Comparison of ENCODE assay signal across 1 cellular context in genomic region chr5:140175367-140176027, GRCh38.
A peak's percentile ranks its signal among the peaks of the same experiment; 100 is the strongest.
TF ChIP-seq lines count a peak whose summit lies in the region.

No MANE protein-coding gene starts in this region.

TF ChIP-seq in K562, 482 proteins besides CTCF, POLR2A, EP300 and RAD21 (continued from another document and continues in another):
- TF ChIP-seq ELK3 (CRISPR knock-in tag; IDR thresholded peaks at IDR 0.05) (no peak), TAF1 (IDR thresholded peaks at IDR 0.05; ENCODE audit: control insufficient read depth, extremely low read depth, insufficient read depth, low read length, severe bottlenecking) (peak; percentile 57), SUPT5H (IDR thresholded peaks at IDR 0.05) (0 out of 2 replicates have a peak, but pooled peaks have one; percentile 7), SIN3A (IDR thresholded peaks at IDR 0.05; ENCODE audit: borderline replicate concordance in 2 of 2, control insufficient read depth in 1 of 2, low read depth in 2 of 2, low read length in 2 of 2) (peak; percentile 15 to 73; a peak in 2 of 4 replicates), SMAD2 (IDR thresholded peaks at IDR 0.05; ENCODE audit: low read depth, low read length) (no peak), VEZF1 (CRISPR knock-in tag; IDR thresholded peaks at IDR 0.05) (peak; percentile 55), ZC3H4 (CRISPR knock-in tag; IDR thresholded peaks at IDR 0.05; ENCODE audit: borderline replicate concordance) (no peak), TGIF2 (CRISPR knock-in tag; IDR thresholded peaks at IDR 0.05) (no peak), ZNF444 (CRISPR knock-in tag; IDR thresholded peaks at IDR 0.05) (no peak), ZNF507 (tag; conservative IDR thresholded peaks at IDR 0.05) (no peak), BRD4 (IDR thresholded peaks at IDR 0.05) (no peak), SPI1 (IDR thresholded peaks at IDR 0.05; ENCODE audit: borderline replicate concordance, low read depth, low read length) (peak; percentile 8; the same call in 1 of the 2 replicates), RBM25 (IDR thresholded peaks at IDR 0.05; ENCODE audit: low read depth, low read length, severe bottlenecking) (no peak), ZNF583 (CRISPR knock-in tag; IDR thresholded peaks at IDR 0.05) (no peak), MECOM (CRISPR knock-in tag; IDR thresholded peaks at IDR 0.05) (no peak), EP400 (IDR thresholded peaks at IDR 0.05) (peak; percentile 51; the same call in 1 of the 2 replicates), BCLAF1 (IDR thresholded peaks at IDR 0.05; ENCODE audit: borderline replicate concordance in 1 of 2, control insufficient read depth in 1 of 2, low read depth in 2 of 2, low read length in 1 of 2) (no peak), MBD2 (IDR thresholded peaks at IDR 0.05; ENCODE audit: borderline replicate concordance, low read depth) (no peak), FOSL1 (tag; conservative IDR thresholded peaks at IDR 0.05) (peak; percentile 8; the same call in 1 of the 2 replicates), NFRKB (IDR thresholded peaks at IDR 0.05; ENCODE audit: low read depth) (peak; percentile 76), MXI1 (IDR thresholded peaks at IDR 0.05; ENCODE audit: low read depth, low read length) (no peak), E2F4 (CRISPR knock-in tag; IDR thresholded peaks at IDR 0.05; ENCODE audit: low read depth) (no peak), RB1 (IDR thresholded peaks at IDR 0.05; ENCODE audit: low read depth) (peak; percentile 38; the same call in 1 of the 2 replicates), ZNF778 (CRISPR knock-in tag; IDR thresholded peaks at IDR 0.05) (no peak), RBFOX2 (IDR thresholded peaks at IDR 0.05; ENCODE audit: low read depth, low read length) (peak; percentile 88), MAFF (IDR thresholded peaks at IDR 0.05; ENCODE audit: low read length) (no peak), SMAD1 (IDR thresholded peaks at IDR 0.05; ENCODE audit: low read depth, low read length, partially characterized antibody) (no peak), CHAMP1 (IDR thresholded peaks at IDR 0.05) (no peak), LEF1 (IDR thresholded peaks at IDR 0.05) (no peak; the same call in 1 of the 2 replicates), NFE2 (IDR thresholded peaks at IDR 0.05; ENCODE audit: low read depth) (no peak), ATF7 (IDR thresholded peaks at IDR 0.05) (no peak), ZNF586 (CRISPR knock-in tag; conservative IDR thresholded peaks at IDR 0.05) (no peak), ETV1 (tag; conservative IDR thresholded peaks at IDR 0.05; ENCODE audit: low read depth) (peak; percentile 98), ZNF253 (CRISPR knock-in tag; conservative IDR thresholded peaks at IDR 0.05) (no peak), HMGN3 (IDR thresholded peaks at IDR 0.05; ENCODE audit: borderline replicate concordance, extremely low read depth, insufficient read length, low read depth, low read length) (peak; percentile 73)
- TF ChIP-seq, protein P1, sequence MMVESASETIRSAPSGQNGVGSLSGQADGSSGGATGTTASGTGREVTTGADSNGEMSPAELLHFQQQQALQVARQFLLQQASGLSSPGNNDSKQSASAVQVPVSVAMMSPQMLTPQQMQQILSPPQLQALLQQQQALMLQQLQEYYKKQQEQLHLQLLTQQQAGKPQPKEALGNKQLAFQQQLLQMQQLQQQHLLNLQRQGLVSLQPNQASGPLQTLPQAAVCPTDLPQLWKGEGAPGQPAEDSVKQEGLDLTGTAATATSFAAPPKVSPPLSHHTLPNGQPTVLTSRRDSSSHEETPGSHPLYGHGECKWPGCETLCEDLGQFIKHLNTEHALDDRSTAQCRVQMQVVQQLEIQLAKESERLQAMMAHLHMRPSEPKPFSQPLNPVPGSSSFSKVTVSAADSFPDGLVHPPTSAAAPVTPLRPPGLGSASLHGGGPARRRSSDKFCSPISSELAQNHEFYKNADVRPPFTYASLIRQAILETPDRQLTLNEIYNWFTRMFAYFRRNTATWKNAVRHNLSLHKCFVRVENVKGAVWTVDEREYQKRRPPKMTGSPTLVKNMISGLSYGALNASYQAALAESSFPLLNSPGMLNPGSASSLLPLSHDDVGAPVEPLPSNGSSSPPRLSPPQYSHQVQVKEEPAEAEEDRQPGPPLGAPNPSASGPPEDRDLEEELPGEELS (CRISPR knock-in tag; IDR thresholded peaks at IDR 0.05; ENCODE audit: borderline replicate concordance), result no peak
- TF ChIP-seq, protein P2, sequence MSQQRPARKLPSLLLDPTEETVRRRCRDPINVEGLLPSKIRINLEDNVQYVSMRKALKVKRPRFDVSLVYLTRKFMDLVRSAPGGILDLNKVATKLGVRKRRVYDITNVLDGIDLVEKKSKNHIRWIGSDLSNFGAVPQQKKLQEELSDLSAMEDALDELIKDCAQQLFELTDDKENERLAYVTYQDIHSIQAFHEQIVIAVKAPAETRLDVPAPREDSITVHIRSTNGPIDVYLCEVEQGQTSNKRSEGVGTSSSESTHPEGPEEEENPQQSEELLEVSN (IDR thresholded peaks at IDR 0.05; ENCODE audit: borderline replicate concordance in 1 of 2, extremely low read depth in 1 of 2, insufficient read depth in 1 of 2, insufficient read length in 1 of 2, low read depth in 1 of 2, low read length in 1 of 2, poor library complexity in 1 of 2, severe bottlenecking in 1 of 2), result no peak
- TF ChIP-seq, protein P3, sequence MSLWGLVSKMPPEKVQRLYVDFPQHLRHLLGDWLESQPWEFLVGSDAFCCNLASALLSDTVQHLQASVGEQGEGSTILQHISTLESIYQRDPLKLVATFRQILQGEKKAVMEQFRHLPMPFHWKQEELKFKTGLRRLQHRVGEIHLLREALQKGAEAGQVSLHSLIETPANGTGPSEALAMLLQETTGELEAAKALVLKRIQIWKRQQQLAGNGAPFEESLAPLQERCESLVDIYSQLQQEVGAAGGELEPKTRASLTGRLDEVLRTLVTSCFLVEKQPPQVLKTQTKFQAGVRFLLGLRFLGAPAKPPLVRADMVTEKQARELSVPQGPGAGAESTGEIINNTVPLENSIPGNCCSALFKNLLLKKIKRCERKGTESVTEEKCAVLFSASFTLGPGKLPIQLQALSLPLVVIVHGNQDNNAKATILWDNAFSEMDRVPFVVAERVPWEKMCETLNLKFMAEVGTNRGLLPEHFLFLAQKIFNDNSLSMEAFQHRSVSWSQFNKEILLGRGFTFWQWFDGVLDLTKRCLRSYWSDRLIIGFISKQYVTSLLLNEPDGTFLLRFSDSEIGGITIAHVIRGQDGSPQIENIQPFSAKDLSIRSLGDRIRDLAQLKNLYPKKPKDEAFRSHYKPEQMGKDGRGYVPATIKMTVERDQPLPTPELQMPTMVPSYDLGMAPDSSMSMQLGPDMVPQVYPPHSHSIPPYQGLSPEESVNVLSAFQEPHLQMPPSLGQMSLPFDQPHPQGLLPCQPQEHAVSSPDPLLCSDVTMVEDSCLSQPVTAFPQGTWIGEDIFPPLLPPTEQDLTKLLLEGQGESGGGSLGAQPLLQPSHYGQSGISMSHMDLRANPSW (CRISPR knock-in tag; IDR thresholded peaks at IDR 0.05), result no peak
- TF ChIP-seq, protein P4, sequence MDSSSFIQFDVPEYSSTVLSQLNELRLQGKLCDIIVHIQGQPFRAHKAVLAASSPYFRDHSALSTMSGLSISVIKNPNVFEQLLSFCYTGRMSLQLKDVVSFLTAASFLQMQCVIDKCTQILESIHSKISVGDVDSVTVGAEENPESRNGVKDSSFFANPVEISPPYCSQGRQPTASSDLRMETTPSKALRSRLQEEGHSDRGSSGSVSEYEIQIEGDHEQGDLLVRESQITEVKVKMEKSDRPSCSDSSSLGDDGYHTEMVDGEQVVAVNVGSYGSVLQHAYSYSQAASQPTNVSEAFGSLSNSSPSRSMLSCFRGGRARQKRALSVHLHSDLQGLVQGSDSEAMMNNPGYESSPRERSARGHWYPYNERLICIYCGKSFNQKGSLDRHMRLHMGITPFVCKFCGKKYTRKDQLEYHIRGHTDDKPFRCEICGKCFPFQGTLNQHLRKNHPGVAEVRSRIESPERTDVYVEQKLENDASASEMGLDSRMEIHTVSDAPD (CRISPR knock-in tag; IDR thresholded peaks at IDR 0.05), result no peak
- TF ChIP-seq, protein P5, sequence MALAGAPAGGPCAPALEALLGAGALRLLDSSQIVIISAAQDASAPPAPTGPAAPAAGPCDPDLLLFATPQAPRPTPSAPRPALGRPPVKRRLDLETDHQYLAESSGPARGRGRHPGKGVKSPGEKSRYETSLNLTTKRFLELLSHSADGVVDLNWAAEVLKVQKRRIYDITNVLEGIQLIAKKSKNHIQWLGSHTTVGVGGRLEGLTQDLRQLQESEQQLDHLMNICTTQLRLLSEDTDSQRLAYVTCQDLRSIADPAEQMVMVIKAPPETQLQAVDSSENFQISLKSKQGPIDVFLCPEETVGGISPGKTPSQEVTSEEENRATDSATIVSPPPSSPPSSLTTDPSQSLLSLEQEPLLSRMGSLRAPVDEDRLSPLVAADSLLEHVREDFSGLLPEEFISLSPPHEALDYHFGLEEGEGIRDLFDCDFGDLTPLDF (CRISPR knock-in tag; IDR thresholded peaks at IDR 0.05), result 0 out of 2 replicates have a peak, but pooled peaks have one; percentile 9
- TF ChIP-seq, protein P6, sequence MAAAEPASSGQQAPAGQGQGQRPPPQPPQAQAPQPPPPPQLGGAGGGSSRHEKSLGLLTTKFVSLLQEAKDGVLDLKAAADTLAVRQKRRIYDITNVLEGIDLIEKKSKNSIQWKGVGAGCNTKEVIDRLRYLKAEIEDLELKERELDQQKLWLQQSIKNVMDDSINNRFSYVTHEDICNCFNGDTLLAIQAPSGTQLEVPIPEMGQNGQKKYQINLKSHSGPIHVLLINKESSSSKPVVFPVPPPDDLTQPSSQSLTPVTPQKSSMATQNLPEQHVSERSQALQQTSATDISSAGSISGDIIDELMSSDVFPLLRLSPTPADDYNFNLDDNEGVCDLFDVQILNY (CRISPR knock-in tag; IDR thresholded peaks at IDR 0.05), result no peak
